ENCODE assay signal across 8 cellular contexts in the genomic region with DNA sequence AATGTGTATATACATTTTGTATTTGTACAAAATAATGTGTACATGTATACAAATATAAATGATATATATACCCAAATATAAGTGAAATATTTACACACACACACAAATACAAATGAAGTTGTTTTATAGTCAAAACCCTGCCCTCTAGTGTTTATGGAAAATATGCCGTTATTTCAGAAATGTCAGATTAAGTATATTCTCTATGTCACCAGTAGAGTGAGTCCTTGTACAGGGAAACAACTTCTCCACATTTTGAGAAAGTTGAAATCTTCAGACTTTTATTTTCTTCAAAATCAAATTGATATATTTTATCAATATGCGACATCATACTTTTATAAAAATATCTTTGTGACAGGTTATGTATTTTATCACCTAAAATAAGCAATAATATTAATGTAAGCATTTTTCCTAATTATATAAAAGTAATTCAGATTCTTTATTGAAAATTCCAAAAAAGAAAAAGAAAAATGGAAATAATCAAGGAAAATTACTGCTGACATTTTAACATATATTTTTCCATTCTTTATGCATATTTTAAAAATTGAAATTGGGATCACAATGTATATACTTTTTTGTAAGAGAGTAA. TPM values are rescaled to one million over a fixed set of nuclear protein-coding genes. Genes with fewer than 3 reads are reported as not detected.
A peak's percentile ranks its signal among the peaks of the same experiment; 100 is the strongest.
DNase-seq lines count a peak whose midpoint lies in the region; ATAC-seq lines count a peak whose summit lies in the region.

No MANE protein-coding gene starts in this region.

- ATAC-seq in GM19467 (IDR thresholded peaks at IDR 0.05; ENCODE audit: unreplicated experiment): peak; percentile 87
- peak; percentile 80 for ATAC-seq in HG03460 (IDR thresholded peaks at IDR 0.05; ENCODE audit: unreplicated experiment)

- no peak overlapping the region for H3K4me3 ChIP-seq in mesenchymal stem cell (ENCODE audit: insufficient read depth in 1 of 2, low read depth in 1 of 2, low read length in 2 of 2)

- H3K23ac ChIP-seq in mesenchymal stem cell (ENCODE audit: low read length in 2 of 2): no peak overlapping the region

- peaks cover 12% of the 10 kb centered on the region for H3K79me1 ChIP-seq in mesenchymal stem cell (replicated peaks; ENCODE audit: low read length, poor library complexity, severe bottlenecking)

- H3K27me3 ChIP-seq in mesenchymal stem cell (ENCODE audit: control insufficient read depth in 1 of 2, insufficient read depth in 1 of 2, low read length in 2 of 2): no peaks in the 10 kb centered on the region

- no peak overlapping the region for H3K4me2 ChIP-seq in mesenchymal stem cell (ENCODE audit: low read length, poor library complexity, severe bottlenecking)

- no peak overlapping the region for H2AFZ ChIP-seq in mesenchymal stem cell (ENCODE audit: low read depth, low read length)

- H3K27ac ChIP-seq in mesenchymal stem cell (ENCODE audit: low read length, poor library complexity, severe bottlenecking): no peak overlapping the region

- no peak overlapping the region for H2BK12ac ChIP-seq in mesenchymal stem cell (ENCODE audit: low read length in 2 of 2)

- WGBS in mesenchymal stem cell: no CpG with 5 or more reads among the region's 2 CpGs

- H3K36me3 ChIP-seq in mesenchymal stem cell (ENCODE audit: control insufficient read depth in 1 of 2, insufficient read depth in 2 of 2, low read depth in 1 of 2, low read length in 2 of 2): peaks cover 5 to 59% of the 10 kb centered on the region in 2 experiments

- H3K9ac ChIP-seq in mesenchymal stem cell (ENCODE audit: low read length): no peak overlapping the region

- H4K91ac ChIP-seq in mesenchymal stem cell (ENCODE audit: low read length): no peak overlapping the region

- H3K4me1 ChIP-seq in mesenchymal stem cell (ENCODE audit: control insufficient read depth, insufficient read depth, low read depth, low read length): no peaks in the 10 kb centered on the region

- H2BK120ac ChIP-seq in mesenchymal stem cell (ENCODE audit: low read depth, low read length): no peak overlapping the region

- H3K18ac ChIP-seq in mesenchymal stem cell (ENCODE audit: low read depth in 1 of 2, low read length in 2 of 2): no peak overlapping the region

- DNase-seq in ELR (ENCODE audit: low read depth) (peak; percentile 77), NCI-H748 treated with DMSO at 0.1 percent for 48 hours (lab: John Stamatoyannopoulos, UW) (peak; percentile 41), cerebellar cortex (ENCODE audit: low spot score) (peak; percentile 58), mesenchymal stem cell (peak; percentile 74), OCI-M2 (lab: John Stamatoyannopoulos, UW; ENCODE audit: unreplicated experiment) (no peak)
- DNase-seq in activated CD4-positive, alpha-beta T cell treated with anti-CD3 and anti-CD28 coated beads for 1 hour: no peak

- H3K9me3 ChIP-seq in mesenchymal stem cell (ENCODE audit: control insufficient read depth, low read length): no peaks in the 10 kb centered on the region

- H3K4ac ChIP-seq in mesenchymal stem cell (ENCODE audit: low read depth in 1 of 2, low read length in 2 of 2): no peak overlapping the region

- no peak overlapping the region for H3K14ac ChIP-seq in mesenchymal stem cell (ENCODE audit: low read length in 2 of 2)

- H2AK5ac ChIP-seq in mesenchymal stem cell (ENCODE audit: low read length, severe bottlenecking): no peak overlapping the region

- no peak overlapping the region for H4K8ac ChIP-seq in mesenchymal stem cell (ENCODE audit: low read length)

- H2BK15ac ChIP-seq in mesenchymal stem cell (ENCODE audit: low read depth, poor library complexity, severe bottlenecking): no peak overlapping the region

- no peak overlapping the region for H2BK5ac ChIP-seq in mesenchymal stem cell (ENCODE audit: low read depth, low read length, poor library complexity, severe bottlenecking)

RNA-seq across cellular contexts. Expression of a gene that starts 22.4 kb away (rescaled TPM):
- polyA plus RNA-seq in mesenchymal stem cell (2013, experiment 1 of 2): 13.3 TPM
- polyA plus RNA-seq in mesenchymal stem cell (2013, experiment 2 of 2): 16.6 TPM

RNA-seq across cellular contexts. Expression of a gene that starts 23.6 kb away (rescaled TPM):
- 170 TPM for polyA plus RNA-seq in mesenchymal stem cell (2013, experiment 1 of 2)
- polyA plus RNA-seq in mesenchymal stem cell (2013, experiment 2 of 2): 163 TPM

Comparison
In these comparisons a context has a peak if more than half of its experiments do, and no peak if none do; other contexts are left out.
1. DNase-seq: peak in ELR (single experiment), NCI-H748 treated with DMSO at 0.1 percent for 48 hours (single experiment), cerebellar cortex (single experiment) and mesenchymal stem cell (single experiment); none in OCI-M2 (single experiment) and activated CD4-positive, alpha-beta T cell treated with anti-CD3 and anti-CD28 coated beads for 1 hour (single experiment).